In genomic region chr1:23610677-23611076, GRCh38 we compare ENCODE assay signal across 24 cellular contexts. TPM values are rescaled to one million over a fixed set of nuclear protein-coding genes. Genes with fewer than 3 reads are reported as not detected.
DNase-seq lines count a peak whose midpoint lies in the region; ATAC-seq lines count a peak whose summit lies in the region.
"Had no signal": no experiment of that assay in that cellular context is flagged by ENCODE, and none has a peak within 500 bp of the region (broad histone marks: within the 10 kb centered on the region; RNA-seq: fewer than 3 reads in every experiment).

No MANE protein-coding gene starts in this region.

- no peaks in the 10 kb centered on the region for H3K9me3 ChIP-seq in HAP-1
- H3K9me3 ChIP-seq: thoracic aorta had no signal

- peaks cover 0 to 3% of the 10 kb centered on the region in 2 donors for H3K9me3 Mint-ChIP-seq in activated naive CD4-positive, alpha-beta T cell treated with anti-CD3 and anti-CD28 coated beads, Interleukin-2, amount 50 U/mL, for 72 hours
- H3K9me3 Mint-ChIP-seq in activated naive CD4-positive, alpha-beta T cell treated with anti-CD3 and anti-CD28 coated beads for 36 hours, result no peaks in the 10 kb centered on the region
- no peaks in the 10 kb centered on the region for H3K9me3 Mint-ChIP-seq in activated naive CD8-positive, alpha-beta T cell treated with anti-CD3 and anti-CD28 coated beads, Interleukin-2, amount 10 ng/mL, durations not matched to agents 7 days and 5 days
- H3K9me3 Mint-ChIP-seq in stimulated activated effector memory CD8-positive, alpha-beta T cell treated with anti-CD3 and anti-CD28 coated beads, Interleukin-12 subunit alpha, Interleukin-12 subunit beta, amount 100 ng/mL, for 72 hours, result no peaks in the 10 kb centered on the region
- H3K9me3 Mint-ChIP-seq: dendritic cell treated with granulocyte-macrophage colony-stimulating factor and Interleukin-4, amounts not matched to agents 40 ng/mL and 50 ng/mL, for 4 days had no signal

- H3K4me1 Mint-ChIP-seq in activated naive CD4-positive, alpha-beta T cell treated with anti-CD3 and anti-CD28 coated beads for 36 hours (ENCODE audit: low read depth), result peaks cover 70% of the 10 kb centered on the region
- H3K4me1 Mint-ChIP-seq in activated naive CD8-positive, alpha-beta T cell treated with anti-CD3 and anti-CD28 coated beads, Interleukin-2, amount 10 ng/mL, durations not matched to agents 7 days and 5 days, result peaks cover 47% of the 10 kb centered on the region
- H3K4me1 Mint-ChIP-seq in stimulated activated effector memory CD8-positive, alpha-beta T cell treated with anti-CD3 and anti-CD28 coated beads, Interleukin-12 subunit alpha, Interleukin-12 subunit beta, amount 100 ng/mL, for 72 hours, result peaks cover 43% of the 10 kb centered on the region

- H3K4me3 ChIP-seq in HAP-1, result no peak overlapping the region
- H3K4me3 ChIP-seq: smooth muscle cell, thoracic aorta had no signal

- peak overlapping the region; percentile 7 to 45 for H3K27ac Mint-ChIP-seq in activated naive CD4-positive, alpha-beta T cell treated with anti-CD3 and anti-CD28 coated beads, Interleukin-2, amount 50 U/mL, for 72 hours
- H3K27ac Mint-ChIP-seq in activated naive CD4-positive, alpha-beta T cell treated with anti-CD3 and anti-CD28 coated beads for 36 hours, result no peak overlapping the region
- H3K27ac Mint-ChIP-seq in activated naive CD8-positive, alpha-beta T cell treated with anti-CD3 and anti-CD28 coated beads, Interleukin-2, amount 10 ng/mL, durations not matched to agents 7 days and 5 days, result peak overlapping the region; percentile 5
- H3K27ac Mint-ChIP-seq in stimulated activated effector memory CD8-positive, alpha-beta T cell treated with anti-CD3 and anti-CD28 coated beads, Interleukin-12 subunit alpha, Interleukin-12 subunit beta, amount 100 ng/mL, for 72 hours, result peak overlapping the region; percentile 54
- H3K27ac Mint-ChIP-seq: dendritic cell treated with granulocyte-macrophage colony-stimulating factor and Interleukin-4, amounts not matched to agents 40 ng/mL and 50 ng/mL, for 4 days had no signal

- no peak overlapping the region for H3K4me3 Mint-ChIP-seq in activated naive CD4-positive, alpha-beta T cell treated with anti-CD3 and anti-CD28 coated beads for 36 hours
- H3K4me3 Mint-ChIP-seq in activated naive CD8-positive, alpha-beta T cell treated with anti-CD3 and anti-CD28 coated beads, Interleukin-2, amount 10 ng/mL, durations not matched to agents 7 days and 5 days, result no peak overlapping the region
- H3K4me3 Mint-ChIP-seq in stimulated activated effector memory CD8-positive, alpha-beta T cell treated with anti-CD3 and anti-CD28 coated beads, Interleukin-12 subunit alpha, Interleukin-12 subunit beta, amount 100 ng/mL, for 72 hours, result no peak overlapping the region
- H3K4me3 Mint-ChIP-seq: dendritic cell treated with granulocyte-macrophage colony-stimulating factor and Interleukin-4, amounts not matched to agents 40 ng/mL and 50 ng/mL, for 4 days had no signal

- CTCF ChIA-PET in activated naive CD4-positive, alpha-beta T cell treated with anti-CD3 and anti-CD28 coated beads for 36 hours (lab: Charles Lee), result interaction anchor here (0.9 to 1.4 kb wide), 3 partner anchors 9 to 52 kb away, joined by 3 to 5 read pairs (median 3); no protein-coding TSS in a partner anchor

- H3K36me3 ChIP-seq in HAP-1 (replicated peaks), result no peaks in the 10 kb centered on the region
- H3K36me3 ChIP-seq: thoracic aorta had no signal

- in situ Hi-C loops in HAP-1 (cut with MboI; ENCODE audit: low sequenced_read_pairs), result no loop called here

- H3K4me1 ChIP-seq in HAP-1, result no peaks in the 10 kb centered on the region

- ATAC-seq in activated naive CD4-positive, alpha-beta T cell treated with anti-CD3 and anti-CD28 coated beads, Interleukin-2, amount 50 U/mL, for 72 hours, result no peak
- no peak for ATAC-seq in activated naive CD8-positive, alpha-beta T cell treated with anti-CD3 and anti-CD28 coated beads, Interleukin-2, amount 10 ng/mL, durations not matched to agents 7 days and 5 days (ENCODE audit: low read depth)
- ATAC-seq in stimulated activated effector memory CD8-positive, alpha-beta T cell treated with anti-CD3 and anti-CD28 coated beads, Interleukin-12 subunit alpha, Interleukin-12 subunit beta, amount 100 ng/mL, for 72 hours, result no peak

- no peaks in the 10 kb centered on the region for H3K27me3 Mint-ChIP-seq in activated naive CD4-positive, alpha-beta T cell treated with anti-CD3 and anti-CD28 coated beads for 36 hours (ENCODE audit: low read depth)
- no peaks in the 10 kb centered on the region for H3K27me3 Mint-ChIP-seq in activated naive CD8-positive, alpha-beta T cell treated with anti-CD3 and anti-CD28 coated beads, Interleukin-2, amount 10 ng/mL, durations not matched to agents 7 days and 5 days

- no peaks in the 10 kb centered on the region for H3K36me3 Mint-ChIP-seq in activated naive CD4-positive, alpha-beta T cell treated with anti-CD3 and anti-CD28 coated beads, Interleukin-2, amount 50 U/mL, for 72 hours
- H3K36me3 Mint-ChIP-seq in activated naive CD4-positive, alpha-beta T cell treated with anti-CD3 and anti-CD28 coated beads for 36 hours (ENCODE audit: low read depth), result no peaks in the 10 kb centered on the region
- H3K36me3 Mint-ChIP-seq in activated naive CD8-positive, alpha-beta T cell treated with anti-CD3 and anti-CD28 coated beads, Interleukin-2, amount 10 ng/mL, durations not matched to agents 7 days and 5 days, result no peaks in the 10 kb centered on the region
- no peaks in the 10 kb centered on the region for H3K36me3 Mint-ChIP-seq in stimulated activated effector memory CD8-positive, alpha-beta T cell treated with anti-CD3 and anti-CD28 coated beads, Interleukin-12 subunit alpha, Interleukin-12 subunit beta, amount 100 ng/mL, for 72 hours

- POLR2A ChIA-PET in activated naive CD8-positive, alpha-beta T cell treated with anti-CD3 and anti-CD28 coated beads, Interleukin-2, amount 10 ng/mL, durations not matched to agents 7 days and 5 days (lab: Charles Lee), result interaction anchor here (1.8 to 5.7 kb wide), 2 partner anchors 9 to 11 kb away, joined by 4 to 87 read pairs; no protein-coding TSS in a partner anchor

- peaks cover 5% of the 10 kb centered on the region; the same call in 1 of the 2 replicates for H3K27me3 ChIP-seq in HAP-1 (ENCODE audit: low read depth)

- intact Hi-C loops in activated naive CD4-positive, alpha-beta T cell treated with anti-CD3 and anti-CD28 coated beads for 36 hours (cut with micrococcal nuclease), result no loop called here

- DNase-seq in activated naive CD4-positive, alpha-beta T cell treated with anti-CD3 and anti-CD28 coated beads, Interleukin-2, amount 50 U/mL, for 72 hours (ENCODE audit: low spot score in 2 of 2), result no peak
- no peak for DNase-seq in activated naive CD4-positive, alpha-beta T cell treated with anti-CD3 and anti-CD28 coated beads for 36 hours
- peak; percentile 78 for DNase-seq in NCI-H69 (lab: John Stamatoyannopoulos, UW)
- no peak for DNase-seq in activated naive CD8-positive, alpha-beta T cell treated with anti-CD3 and anti-CD28 coated beads, Interleukin-2, amount 10 ng/mL, durations not matched to agents 7 days and 5 days
- DNase-seq in stimulated activated effector memory CD8-positive, alpha-beta T cell treated with anti-CD3 and anti-CD28 coated beads, Interleukin-12 subunit alpha, Interleukin-12 subunit beta, amount 100 ng/mL, for 72 hours (ENCODE audit: low spot score in 2 of 2), result no peak
- no peak for DNase-seq in HAP-1 (ENCODE audit: low spot score in 2 of 2)
- no peak for DNase-seq in inferior parietal cortex (ENCODE audit: extremely low spot score)
- DNase-seq in amniotic stem cell (lab: John Stamatoyannopoulos, UW), result no peak
- DNase-seq: activated CD8-positive, alpha-beta memory T cell treated with anti-CD3 and anti-CD28 coated beads, Interleukin-2, amount 50 U/mL, for 4 hours; activated effector memory CD4-positive, alpha-beta T cell treated with Interleukin-2 at 50 U/mL for 16 hours; aorta; EL; IMR-90; islet precursor cell; NCI-H1092 treated with DMSO at 0.1 percent for 48 hours; NCI-H187 treated with DMSO at 0.1 percent for 48 hours; NCI-H226; NCI-H748 treated with DMSO at 0.1 percent for 48 hours; stimulated activated CD4-positive, alpha-beta T cell treated with anti-CD3 and anti-CD28 coated beads, Interleukin-2, amount 100 ng/mL, for 48 hours; stimulated activated naive CD4-positive, alpha-beta T cell; T-helper 2 cell had no signal

RNA-seq across cellular contexts. Expression of gene ID3, which starts 51.4 kb away (rescaled TPM):
- 100 to 1,000 TPM in 1 of 2 donors, 10 to 100 TPM in 1; 31.5 to 290 TPM for total RNA-seq in activated naive CD4-positive, alpha-beta T cell treated with anti-CD3 and anti-CD28 coated beads, Interleukin-2, amount 50 U/mL, for 72 hours
- total RNA-seq in activated naive CD4-positive, alpha-beta T cell treated with anti-CD3 and anti-CD28 coated beads for 36 hours, result 10 to 100 TPM; 69.5 to 74.6 TPM
- 10 to 100 TPM; 44.0 to 51.1 TPM for total RNA-seq in activated naive CD8-positive, alpha-beta T cell treated with anti-CD3 and anti-CD28 coated beads, Interleukin-2, amount 10 ng/mL, durations not matched to agents 7 days and 5 days
